Comparison of ENCODE assay signal across 8 cellular contexts in genomic region chr6:109009761-109010612, GRCh38.
DNase-seq lines count a peak whose midpoint lies in the region; ATAC-seq and TF ChIP-seq lines count a peak whose summit lies in the region.

No MANE protein-coding gene starts in this region.

- H3K27me3 ChIP-seq in layer of hippocampus (ENCODE audit: control insufficient read depth, insufficient read depth, low read length) (no peaks in the 10 kb centered on the region), testis (no peaks in the 10 kb centered on the region)

- no peak for DNase-seq in astrocyte of the cerebellum (ENCODE audit: low read depth)
- DNase-seq in testis, result no peak
- DNase-seq in NCI-H2081 treated with DMSO at 0.1 percent for 48 hours (lab: John Stamatoyannopoulos, UW), result no peak
- DNase-seq in amniotic stem cell (lab: John Stamatoyannopoulos, UW), result no peak

- H3K36me3 ChIP-seq in testis (ENCODE audit: low read depth, missing control alignments), result no peaks in the 10 kb centered on the region

- intact Hi-C loops in testis (cut with DNase I; ENCODE audit: low total_unique reads), result no loop called here

- 4 to 5% methylated on average over 13 to 19 of the region's 19 CpGs for WGBS in testis, 2 donors

- H3K4me3 ChIP-seq in astrocyte of the cerebellum (ENCODE audit: low read depth, low read length), result peak overlapping the region; percentile 90
- peak overlapping the region; percentile 89 to 90 for H3K4me3 ChIP-seq in testis

- H3K27ac ChIP-seq in layer of hippocampus (ENCODE audit: low read depth, low read length), result peak overlapping the region; percentile 96
- H3K27ac ChIP-seq in testis, result peak overlapping the region; percentile 94 to 97

- TF ChIP-seq POLR2A in testis (IDR thresholded peaks at IDR 0.05), result no peak

- H3K4me1 ChIP-seq in testis, result peaks cover 42% of the 10 kb centered on the region

- H3K9me3 ChIP-seq in testis, result no peaks in the 10 kb centered on the region

- peak; percentile 28 for ATAC-seq in GM19025 (IDR thresholded peaks at IDR 0.05; ENCODE audit: low read depth, unreplicated experiment)
- peak; percentile 45 for ATAC-seq in HG03354 (IDR thresholded peaks at IDR 0.05; ENCODE audit: poor library complexity, severe bottlenecking, unreplicated experiment)
- ATAC-seq in HG03442 (IDR thresholded peaks at IDR 0.05; ENCODE audit: unreplicated experiment), result no peak

- in situ Hi-C loops in astrocyte of the cerebellum (cut with HindIII; ENCODE audit: low sequenced_read_pairs), result no loop called here

- no peak for TF ChIP-seq CTCF in astrocyte of the cerebellum (IDR thresholded peaks at IDR 0.05; ENCODE audit: low read depth, low read length, missing control alignments)
- TF ChIP-seq CTCF in testis (IDR thresholded peaks at IDR 0.05), result no peak
